Comparison of ENCODE assay signal across 15 cellular contexts in genomic region chr2:18924905-18925691, GRCh38.
DNase-seq lines count a peak whose midpoint lies in the region; ATAC-seq, FAIRE-seq and TF ChIP-seq lines count a peak whose summit lies in the region.
"Had no signal": no experiment of that assay in that cellular context is flagged by ENCODE, and none has a peak within 500 bp of the region (broad histone marks: within the 10 kb centered on the region; RNA-seq: fewer than 3 reads in every experiment).

No MANE protein-coding gene starts in this region.

- intact Hi-C loops in pancreas (cut with DNase I), result no loop called here

- peak; percentile 45 for FAIRE-seq in pancreas (lab: Jason Lieb, UNC)

- no peaks in the 10 kb centered on the region for H3K36me3 Mint-ChIP-seq in T-helper 2 cell treated with Interferon-gamma antibody and Interleukin-4, amounts not matched to agents 5 μg/mL and 100 μg/mL, for 36 hours (ENCODE audit: low read depth)

- no peak overlapping the region for H2AFZ ChIP-seq in fibroblast of lung (ENCODE audit: low read length)

- no peak overlapping the region for H3K9ac ChIP-seq in fibroblast of lung (ENCODE audit: insufficient read depth, low read length)

- TF ChIP-seq CTCF in fibroblast of lung (conservative IDR thresholded peaks at IDR 0.05 in 1 of 2, IDR thresholded peaks at IDR 0.05 in 1 of 2; ENCODE audit: low read depth in 1 of 2, low read length in 2 of 2) (no peak), pancreas (IDR thresholded peaks at IDR 0.05) (no peak)

- H3K27ac ChIP-seq in fibroblast of lung (ENCODE audit: insufficient read depth, low read length) (peak overlapping the region; percentile 17), pancreas (no peak overlapping the region)

- H3K36me3 ChIP-seq in fibroblast of lung (ENCODE audit: control insufficient read depth, insufficient read depth, low read length) (no peaks in the 10 kb centered on the region), pancreas (no peaks in the 10 kb centered on the region)

- H3K4me1 ChIP-seq in fibroblast of lung (ENCODE audit: control insufficient read depth, extremely low read depth, insufficient read depth, low read length), result peaks cover 10% of the 10 kb centered on the region
- H3K4me1 ChIP-seq in pancreas, result no peaks in the 10 kb centered on the region

- H3K9me3 ChIP-seq in fibroblast of lung (ENCODE audit: control insufficient read depth, insufficient read depth, low read depth, low read length) (no peaks in the 10 kb centered on the region), pancreas (no peaks in the 10 kb centered on the region)
- H3K9me3 ChIP-seq: Caco-2 had no signal

- no peak overlapping the region for H3K4me2 ChIP-seq in fibroblast of lung (ENCODE audit: extremely low read depth, insufficient read depth, low read length)

- H3K4me1 Mint-ChIP-seq in T-helper 2 cell treated with Interferon-gamma antibody and Interleukin-4, amounts not matched to agents 5 μg/mL and 100 μg/mL, for 36 hours (ENCODE audit: low read depth), result no peaks in the 10 kb centered on the region
- H3K4me1 Mint-ChIP-seq: activated naive CD8-positive, alpha-beta T cell treated with anti-CD3 and anti-CD28 coated beads, Interleukin-2, amount 50 U/mL, for 24 hours; neural crest cell had no signal

- DNase-seq in EH (ENCODE audit: low read depth), result peak; percentile 93
- DNase-seq in RPMI7951 (ENCODE audit: low read depth), result peak; percentile 80
- peak; percentile 82 to 95 for DNase-seq in fibroblast of lung (ENCODE audit: low read depth in 2 of 2)
- no peak for DNase-seq in pancreas
- DNase-seq in T-helper 2 cell treated with Interferon-gamma antibody and Interleukin-4, amounts not matched to agents 5 μg/mL and 100 μg/mL, for 36 hours (ENCODE audit: low spot score), result no peak
- DNase-seq in NCI-H128 (lab: John Stamatoyannopoulos, UW; ENCODE audit: unreplicated experiment), result no peak
- no peak for DNase-seq in NCI-H345 (lab: John Stamatoyannopoulos, UW)
- DNase-seq in activated CD8-positive, alpha-beta memory T cell treated with anti-CD3 and anti-CD28 coated beads, Interleukin-2, amount 50 U/mL, for 48 hours, result no peak
- DNase-seq: activated CD4-positive, CD25-positive, alpha-beta regulatory T cell treated with anti-CD3 and anti-CD28 coated beads, Interleukin-2, amount 50 U/mL, for 72 hours; activated naive CD8-positive, alpha-beta T cell treated with anti-CD3 and anti-CD28 coated beads, Interleukin-2, amount 50 U/mL, for 24 hours; activated T-cell treated with anti-CD3 and anti-CD28 coated beads, Interleukin-2, amount 50 U/mL, for 1 hour; Caco-2; glutamatergic neuron; GOT3 had no signal

- H4K20me1 ChIP-seq in fibroblast of lung (ENCODE audit: control insufficient read depth, extremely low read depth, insufficient read depth, low read length), result no peaks in the 10 kb centered on the region

- H3K27me3 Mint-ChIP-seq in T-helper 2 cell treated with Interferon-gamma antibody and Interleukin-4, amounts not matched to agents 5 μg/mL and 100 μg/mL, for 36 hours (ENCODE audit: low read depth), result no peaks in the 10 kb centered on the region
- H3K27me3 Mint-ChIP-seq: activated naive CD8-positive, alpha-beta T cell treated with anti-CD3 and anti-CD28 coated beads, Interleukin-2, amount 50 U/mL, for 24 hours had no signal

- H3K4me3 Mint-ChIP-seq in T-helper 2 cell treated with Interferon-gamma antibody and Interleukin-4, amounts not matched to agents 5 μg/mL and 100 μg/mL, for 36 hours, result no peak overlapping the region
- H3K4me3 Mint-ChIP-seq: activated naive CD8-positive, alpha-beta T cell treated with anti-CD3 and anti-CD28 coated beads, Interleukin-2, amount 50 U/mL, for 24 hours; neural crest cell had no signal

- 73 to 80% methylated on average over 3 of the region's 3 CpGs for WGBS in pancreas, 2 donors

- H3K4me3 ChIP-seq in fibroblast of lung (replicated peaks in 1 of 4; ENCODE audit: control extremely low read depth in 1 of 4, insufficient read depth in 1 of 4, low read depth in 3 of 4, low read length in 4 of 4) (no peak overlapping the region), pancreas (no peak overlapping the region)

- H3K27ac Mint-ChIP-seq in T-helper 2 cell treated with Interferon-gamma antibody and Interleukin-4, amounts not matched to agents 5 μg/mL and 100 μg/mL, for 36 hours, result no peak overlapping the region
- H3K27ac Mint-ChIP-seq: activated naive CD8-positive, alpha-beta T cell treated with anti-CD3 and anti-CD28 coated beads, Interleukin-2, amount 50 U/mL, for 24 hours had no signal

- no peaks in the 10 kb centered on the region for H3K27me3 ChIP-seq in fibroblast of lung (ENCODE audit: control insufficient read depth, insufficient read depth, low read length)
- H3K27me3 ChIP-seq in pancreas, result no peaks in the 10 kb centered on the region

- no peak for ATAC-seq in pancreas
- ATAC-seq: activated naive CD8-positive, alpha-beta T cell treated with anti-CD3 and anti-CD28 coated beads, Interleukin-2, amount 50 U/mL, for 24 hours had no signal

- no peaks in the 10 kb centered on the region for H3K9me3 Mint-ChIP-seq in T-helper 2 cell treated with Interferon-gamma antibody and Interleukin-4, amounts not matched to agents 5 μg/mL and 100 μg/mL, for 36 hours

- no peaks in the 10 kb centered on the region for H3K79me2 ChIP-seq in fibroblast of lung (ENCODE audit: control insufficient read depth, insufficient read depth, low read length)

Comparison
In these comparisons a context has a peak if more than half of its experiments do, and no peak if none do; other contexts are left out.
1. DNase-seq: peak in EH (single experiment), RPMI7951 (single experiment) and fibroblast of lung (2 of 2); none in pancreas (0 of 6), T-helper 2 cell treated with Interferon-gamma antibody and Interleukin-4, amounts not matched to agents 5 μg/mL and 100 μg/mL, for 36 hours (single experiment), NCI-H128 (single experiment), NCI-H345 (single experiment) and activated CD8-positive, alpha-beta memory T cell treated with anti-CD3 and anti-CD28 coated beads, Interleukin-2, amount 50 U/mL, for 48 hours (single experiment).